1 cellular context compared by ENCODE assay signal in the genomic region with DNA sequence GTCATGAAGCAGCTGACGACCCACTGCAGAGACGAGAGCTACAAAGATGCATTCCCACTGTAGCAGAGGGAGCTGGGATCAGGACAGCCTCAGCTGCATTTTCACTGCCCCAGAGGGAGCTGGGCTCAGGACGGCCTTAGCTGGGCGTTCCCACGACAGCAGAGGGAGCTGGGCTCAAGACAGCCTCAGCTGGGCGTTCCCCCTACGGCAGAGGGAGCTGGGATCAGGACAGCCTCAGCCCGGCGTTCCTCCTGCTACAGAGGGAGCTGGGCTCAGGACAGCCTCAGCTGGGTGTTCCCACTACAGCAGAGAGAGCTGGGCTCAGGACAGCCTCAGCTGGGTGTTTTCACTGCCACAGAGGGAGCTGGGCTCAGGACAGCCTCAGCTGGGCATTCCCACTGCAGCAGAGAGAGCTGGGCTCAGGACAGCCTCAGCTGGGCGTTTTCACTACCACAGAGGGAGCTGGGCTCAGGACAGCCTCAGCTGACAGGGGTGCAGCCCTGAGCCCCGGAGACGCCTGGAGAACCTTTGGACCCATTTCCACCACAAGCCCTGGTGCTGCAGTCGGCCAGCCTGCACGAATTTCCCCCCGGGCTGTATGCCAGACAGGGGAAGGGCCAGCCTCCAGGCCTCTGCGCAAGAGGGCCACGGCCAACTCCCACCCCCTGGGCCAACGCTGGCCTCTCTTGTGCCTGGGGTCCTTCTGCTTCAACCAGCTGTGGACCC.
TF ChIP-seq lines count a peak whose summit lies in the region.

No MANE protein-coding gene starts in this region.

TF ChIP-seq in HepG2, 621 proteins besides CTCF, POLR2A, EP300 and RAD21:
- TF ChIP-seq KAT2B (IDR thresholded peaks at IDR 0.05; ENCODE audit: borderline replicate concordance, low read depth, low read length) (no peak), ZSCAN25 (CRISPR knock-in tag; IDR thresholded peaks at IDR 0.05) (peak; percentile 61; the same call in 1 of the 2 replicates), UBTF (CRISPR knock-in tag; IDR thresholded peaks at IDR 0.05) (0 out of 2 replicates have a peak, but pooled peaks have one; percentile 28), ZNF687 (CRISPR knock-in tag; IDR thresholded peaks at IDR 0.05) (peak; percentile 37; the same call in 1 of the 2 replicates)
- TF ChIP-seq, protein P1, sequence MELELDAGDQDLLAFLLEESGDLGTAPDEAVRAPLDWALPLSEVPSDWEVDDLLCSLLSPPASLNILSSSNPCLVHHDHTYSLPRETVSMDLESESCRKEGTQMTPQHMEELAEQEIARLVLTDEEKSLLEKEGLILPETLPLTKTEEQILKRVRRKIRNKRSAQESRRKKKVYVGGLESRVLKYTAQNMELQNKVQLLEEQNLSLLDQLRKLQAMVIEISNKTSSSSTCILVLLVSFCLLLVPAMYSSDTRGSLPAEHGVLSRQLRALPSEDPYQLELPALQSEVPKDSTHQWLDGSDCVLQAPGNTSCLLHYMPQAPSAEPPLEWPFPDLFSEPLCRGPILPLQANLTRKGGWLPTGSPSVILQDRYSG (CRISPR knock-in tag; IDR thresholded peaks at IDR 0.05): no peak
